ENCODE assay signal across 15 cellular contexts in the genomic region with DNA sequence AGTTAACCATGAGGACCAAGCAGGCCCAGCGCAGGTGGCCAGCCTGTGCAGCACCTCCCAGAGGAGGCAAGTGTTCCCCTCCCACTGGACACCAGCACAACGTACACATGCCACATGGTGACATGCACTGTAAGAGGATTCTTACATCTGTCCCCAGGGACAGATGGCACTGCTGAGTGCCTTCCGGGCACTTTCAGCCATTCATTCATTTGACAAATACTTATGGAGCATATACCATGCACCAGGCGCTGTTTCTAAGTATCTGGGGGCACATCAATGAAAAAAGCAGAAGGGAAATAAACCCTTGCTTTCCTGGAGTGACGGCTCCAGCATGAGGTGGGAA.
DNase-seq lines count a peak whose midpoint lies in the region; ATAC-seq and TF ChIP-seq lines count a peak whose summit lies in the region.
"Had no signal": no experiment of that assay in that cellular context is flagged by ENCODE, and none has a peak within 500 bp of the region (broad histone marks: within the 10 kb centered on the region; RNA-seq: fewer than 3 reads in every experiment).

No MANE protein-coding gene starts in this region.

- no peaks in the 10 kb centered on the region for H3K9me2 ChIP-seq in Loucy (replicated peaks; ENCODE audit: low read depth, low read length)

- peaks cover 33% of the 10 kb centered on the region for H3F3A ChIP-seq in Loucy (ENCODE audit: low read depth)
- peaks cover 41% of the 10 kb centered on the region for H3F3A ChIP-seq in smooth muscle cell (ENCODE audit: low read depth)

- H3K79me2 ChIP-seq in Loucy (ENCODE audit: insufficient read depth, low read length) (peaks cover 67% of the 10 kb centered on the region), smooth muscle cell (ENCODE audit: low read depth) (peaks cover 78% of the 10 kb centered on the region)

- H3K27me3 ChIP-seq in Loucy (ENCODE audit: insufficient read depth, low read length, poor library complexity, severe bottlenecking) (no peaks in the 10 kb centered on the region), esophagus squamous epithelium (no peaks in the 10 kb centered on the region), smooth muscle cell (ENCODE audit: low read depth) (no peaks in the 10 kb centered on the region)

- H3K4me2 ChIP-seq in Loucy (ENCODE audit: low read depth, low read length, poor library complexity, severe bottlenecking) (peak overlapping the region; percentile 88), smooth muscle cell (peak overlapping the region; percentile 21)

- intact Hi-C loops in esophagus squamous epithelium (cut with DNase I): no loop called here

- H3K27ac ChIP-seq in esophagus squamous epithelium: peak overlapping the region; percentile 55 to 87 (median 79)
- H3K27ac ChIP-seq in smooth muscle cell (ENCODE audit: low read depth): peak overlapping the region; percentile 45
- H3K27ac ChIP-seq: C4-2B had no signal

- peak overlapping the region; percentile 65 for H3K4me3 ChIP-seq in Loucy (ENCODE audit: low read length, poor library complexity, severe bottlenecking)
- H3K4me3 ChIP-seq in esophagus squamous epithelium: no peak overlapping the region
- H3K4me3 ChIP-seq in smooth muscle cell: no peak overlapping the region

- TF ChIP-seq POLR2A in esophagus squamous epithelium (IDR thresholded peaks at IDR 0.05): no peak

- 74% methylated on average over 4 to 5 of the region's 5 CpGs for WGBS in esophagus squamous epithelium, 2 donors
- WGBS in smooth muscle cell (ENCODE audit: low lambda C conversion rate): 82% methylated on average over 5 of the region's 5 CpGs

- DNase-seq in GF-D8 (lab: John Stamatoyannopoulos, UW): peak; percentile 17
- DNase-seq in esophagus squamous epithelium (lab: John Stamatoyannopoulos, UW): no peak
- no peak for DNase-seq in smooth muscle cell (lab: John Stamatoyannopoulos, UW; ENCODE audit: unreplicated experiment)
- no peak for DNase-seq in NCI-H2196 (lab: John Stamatoyannopoulos, UW; ENCODE audit: unreplicated experiment)
- DNase-seq in stimulated activated CD4-positive, alpha-beta T cell treated with anti-CD3 and anti-CD28 coated beads, Interleukin-4, amount 100 ng/mL, for 24 hours: no peak
- DNase-seq: activated CD4-positive, CD25-positive, alpha-beta regulatory T cell treated with anti-CD3 and anti-CD28 coated beads, Interleukin-2, amount 50 U/mL, for 72 hours; activated T-cell treated with anti-CD3 and anti-CD28 coated beads, Interleukin-2, amount 50 U/mL, for 24 hours; amniotic stem cell; dermis blood vessel endothelial cell; PC-3; stimulated activated CD4-positive, alpha-beta T cell treated with anti-CD3 and anti-CD28 coated beads, Interleukin-4, amount 100 ng/mL, for 4 hours had no signal

- H3K4me1 ChIP-seq in Loucy (ENCODE audit: insufficient read depth, low read length, poor library complexity, severe bottlenecking) (peaks cover 91% of the 10 kb centered on the region), esophagus squamous epithelium (peaks cover 48 to 95% (median 52%) of the 10 kb centered on the region in 3 donors), smooth muscle cell (ENCODE audit: low read depth) (peaks cover 12% of the 10 kb centered on the region)

- peak overlapping the region; percentile 91 for H3K9ac ChIP-seq in Loucy (ENCODE audit: low read depth, low read length, poor library complexity, severe bottlenecking)
- no peak overlapping the region for H3K9ac ChIP-seq in smooth muscle cell (ENCODE audit: low read depth)

- H2AFZ ChIP-seq in Loucy (ENCODE audit: low read length) (no peak overlapping the region), smooth muscle cell (ENCODE audit: low read depth) (no peak overlapping the region)

- ATAC-seq in GM21723 (IDR thresholded peaks at IDR 0.05; ENCODE audit: unreplicated experiment) (no peak), GM19452 (IDR thresholded peaks at IDR 0.05; ENCODE audit: unreplicated experiment) (no peak)
- ATAC-seq: PC-3 had no signal

- H3K36me3 ChIP-seq in Loucy (ENCODE audit: insufficient read depth, low read length) (no peaks in the 10 kb centered on the region), esophagus squamous epithelium (no peaks in the 10 kb centered on the region), smooth muscle cell (ENCODE audit: low read depth) (no peaks in the 10 kb centered on the region)

- TF ChIP-seq CTCF in Loucy (conservative IDR thresholded peaks at IDR 0.05; ENCODE audit: low read length): no peak
- no peak for TF ChIP-seq CTCF in esophagus squamous epithelium (IDR thresholded peaks at IDR 0.05)
- no peak for TF ChIP-seq CTCF in smooth muscle cell (IDR thresholded peaks at IDR 0.05; ENCODE audit: borderline replicate concordance, insufficient read depth, poor library complexity, severe bottlenecking)

- H3K9me3 ChIP-seq in Loucy (ENCODE audit: insufficient read depth, low read depth, low read length) (no peaks in the 10 kb centered on the region), esophagus squamous epithelium (no peaks in the 10 kb centered on the region), smooth muscle cell (replicated peaks; ENCODE audit: low read depth) (no peaks in the 10 kb centered on the region)

- H4K20me1 ChIP-seq in Loucy (ENCODE audit: insufficient read depth, low read length, poor library complexity, severe bottlenecking): no peaks in the 10 kb centered on the region
- H4K20me1 ChIP-seq in smooth muscle cell (ENCODE audit: low read depth): peaks cover 61% of the 10 kb centered on the region
